In the genomic region with DNA sequence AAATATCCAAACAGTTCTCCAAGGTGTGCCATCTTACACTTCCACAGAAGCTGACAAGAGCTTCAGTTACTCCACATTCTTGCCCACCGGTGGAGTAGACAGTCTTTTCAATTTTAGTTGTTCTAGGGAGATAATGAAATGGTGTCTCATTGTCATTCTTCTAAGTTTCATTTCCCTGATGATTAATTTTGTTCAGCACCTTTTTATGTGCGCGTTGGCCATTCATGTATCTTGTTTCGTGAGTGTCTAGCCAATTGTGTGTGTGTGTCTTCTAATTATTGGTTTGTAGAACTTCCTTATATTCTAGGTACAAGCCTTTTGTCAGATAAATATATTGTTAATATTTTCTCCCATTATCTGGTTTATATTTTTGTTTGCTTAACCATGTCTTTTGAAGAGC, we compare ENCODE assay signal across 1 cellular context.
TF ChIP-seq lines count a peak whose summit lies in the region.

No MANE protein-coding gene starts in this region.

TF ChIP-seq in GM12878, 131 proteins besides CTCF, POLR2A, EP300 and RAD21 (continued from another document):
- TF ChIP-seq, protein P1, sequence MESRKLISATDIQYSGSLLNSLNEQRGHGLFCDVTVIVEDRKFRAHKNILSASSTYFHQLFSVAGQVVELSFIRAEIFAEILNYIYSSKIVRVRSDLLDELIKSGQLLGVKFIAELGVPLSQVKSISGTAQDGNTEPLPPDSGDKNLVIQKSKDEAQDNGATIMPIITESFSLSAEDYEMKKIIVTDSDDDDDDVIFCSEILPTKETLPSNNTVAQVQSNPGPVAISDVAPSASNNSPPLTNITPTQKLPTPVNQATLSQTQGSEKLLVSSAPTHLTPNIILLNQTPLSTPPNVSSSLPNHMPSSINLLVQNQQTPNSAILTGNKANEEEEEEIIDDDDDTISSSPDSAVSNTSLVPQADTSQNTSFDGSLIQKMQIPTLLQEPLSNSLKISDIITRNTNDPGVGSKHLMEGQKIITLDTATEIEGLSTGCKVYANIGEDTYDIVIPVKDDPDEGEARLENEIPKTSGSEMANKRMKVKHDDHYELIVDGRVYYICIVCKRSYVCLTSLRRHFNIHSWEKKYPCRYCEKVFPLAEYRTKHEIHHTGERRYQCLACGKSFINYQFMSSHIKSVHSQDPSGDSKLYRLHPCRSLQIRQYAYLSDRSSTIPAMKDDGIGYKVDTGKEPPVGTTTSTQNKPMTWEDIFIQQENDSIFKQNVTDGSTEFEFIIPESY (IDR thresholded peaks at IDR 0.05), result no peak
- TF ChIP-seq MTA2 (IDR thresholded peaks at IDR 0.05; ENCODE audit: low read depth) (peak; percentile 76), CHD1 (IDR thresholded peaks at IDR 0.05; ENCODE audit: low read depth, low read length) (no peak), ATF7 (IDR thresholded peaks at IDR 0.05; ENCODE audit: low read depth) (peak; percentile 42; the same call in 1 of the 2 replicates), ZNF24 (IDR thresholded peaks at IDR 0.05) (peak; percentile 64; the same call in 1 of the 2 replicates), JUNB (IDR thresholded peaks at IDR 0.05) (peak; percentile 23; the same call in 1 of the 2 replicates)
- TF ChIP-seq, protein P2, sequence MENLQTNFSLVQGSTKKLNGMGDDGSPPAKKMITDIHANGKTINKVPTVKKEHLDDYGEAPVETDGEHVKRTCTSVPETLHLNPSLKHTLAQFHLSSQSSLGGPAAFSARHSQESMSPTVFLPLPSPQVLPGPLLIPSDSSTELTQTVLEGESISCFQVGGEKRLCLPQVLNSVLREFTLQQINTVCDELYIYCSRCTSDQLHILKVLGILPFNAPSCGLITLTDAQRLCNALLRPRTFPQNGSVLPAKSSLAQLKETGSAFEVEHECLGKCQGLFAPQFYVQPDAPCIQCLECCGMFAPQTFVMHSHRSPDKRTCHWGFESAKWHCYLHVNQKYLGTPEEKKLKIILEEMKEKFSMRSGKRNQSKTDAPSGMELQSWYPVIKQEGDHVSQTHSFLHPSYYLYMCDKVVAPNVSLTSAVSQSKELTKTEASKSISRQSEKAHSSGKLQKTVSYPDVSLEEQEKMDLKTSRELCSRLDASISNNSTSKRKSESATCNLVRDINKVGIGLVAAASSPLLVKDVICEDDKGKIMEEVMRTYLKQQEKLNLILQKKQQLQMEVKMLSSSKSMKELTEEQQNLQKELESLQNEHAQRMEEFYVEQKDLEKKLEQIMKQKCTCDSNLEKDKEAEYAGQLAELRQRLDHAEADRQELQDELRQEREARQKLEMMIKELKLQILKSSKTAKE (IDR thresholded peaks at IDR 0.05; ENCODE audit: low read depth, poor library complexity, severe bottlenecking), result peak; percentile 68
TF ChIP-seq in GM12878: peak in this region for 6.
